ENCODE assay signal across 8 cellular contexts in genomic region chr13:43879323-43880181, GRCh38. TPM values are rescaled to one million over a fixed set of nuclear protein-coding genes. Genes with fewer than 3 reads are reported as not detected.
DNase-seq lines count a peak whose midpoint lies in the region; ATAC-seq and TF ChIP-seq lines count a peak whose summit lies in the region.

TSS of gene CCDC122 (minus strand) at chr13:43879740. CDS start at chr13:43869376, 10,364 bp downstream.
TSS of gene LACC1 (plus strand) at chr13:43879904. CDS start at chr13:43880986, 1,082 bp downstream.

- no peaks in the 10 kb centered on the region for H3K9me2 ChIP-seq in neural cell (ENCODE audit: insufficient read depth, low read length)

- H3K4me3 Mint-ChIP-seq in CD4-positive, alpha-beta T cell, result peak within 1 kb of the TSS; percentile 91

- peak within 1 kb of the TSS; percentile 79 for H3K27ac Mint-ChIP-seq in CD4-positive, alpha-beta T cell

- CTCF ChIA-PET in CD4-positive, alpha-beta T cell (lab: Charles Lee), result interaction anchor here (0.9 to 1.2 kb wide), 2 partner anchors 29 to 557 kb away, joined by 3 read pairs; no protein-coding TSS in a partner anchor

- peak within 1 kb of the TSS; percentile 75 for H2AFZ ChIP-seq in neural cell (ENCODE audit: low read depth, low read length)

- no peaks in the 10 kb centered on the region for H3K36me3 Mint-ChIP-seq in CD4-positive, alpha-beta T cell (ENCODE audit: low read depth)

- no peak within 1 kb of the TSS for H3K4me2 ChIP-seq in neural cell (ENCODE audit: low read length)

- no peaks in the 10 kb centered on the region for H3K9me3 ChIP-seq in CD4-positive, alpha-beta T cell (ENCODE audit: control insufficient read depth, low read length)
- H3K9me3 ChIP-seq in neural cell (ENCODE audit: low read length) (no peaks in the 10 kb centered on the region), stomach (no peaks in the 10 kb centered on the region)

- DNase-seq in CD4-positive, alpha-beta T cell, result peak; percentile 31 to 70 (median 52)
- DNase-seq in RKO (ENCODE audit: low spot score) (peak; percentile 73), fibroblast of the conjunctiva (ENCODE audit: low read depth) (peak; percentile 47), stomach (peak; percentile 87)
- DNase-seq in activated effector memory CD4-positive, alpha-beta T cell treated with anti-CD3 and anti-CD28 coated beads, Interleukin-2, amount 50 U/mL, for 16 hours, result peak; percentile 93

- no peaks in the 10 kb centered on the region for H3K27me3 ChIP-seq in CD4-positive, alpha-beta T cell (ENCODE audit: control insufficient read depth, insufficient read depth, low read length)
- peaks cover 36% of the 10 kb centered on the region for H3K27me3 ChIP-seq in neural cell (ENCODE audit: insufficient read depth, low read depth, low read length)
- no peaks in the 10 kb centered on the region for H3K27me3 ChIP-seq in stomach

- H3K27ac ChIP-seq in CD4-positive, alpha-beta T cell (ENCODE audit: low read depth, low read length), result peak within 1 kb of the TSS; percentile 46
- peak within 1 kb of the TSS; percentile 33 for H3K27ac ChIP-seq in neural cell (ENCODE audit: low read length)
- peak within 1 kb of the TSS; percentile 95 to 99 (median 95) for H3K27ac ChIP-seq in stomach

- POLR2A ChIA-PET in CD4-positive, alpha-beta T cell (lab: Charles Lee), result interaction anchor here (0.6 to 1.5 kb wide), 7 partner anchors 11 to 1039 kb away, joined by 3 to 8 read pairs (median 3); no protein-coding TSS in a partner anchor

- H3K4me3 ChIP-seq in neural cell (ENCODE audit: low read length) (peak within 1 kb of the TSS; percentile 78), stomach (peak within 1 kb of the TSS; percentile 54 to 90 (median 70))

- peaks cover 11% of the 10 kb centered on the region for H3K27me3 Mint-ChIP-seq in CD4-positive, alpha-beta T cell

- TF ChIP-seq RAD21 in neural cell (conservative IDR thresholded peaks at IDR 0.05), result no peak

- H3K36me3 ChIP-seq in neural cell (ENCODE audit: insufficient read depth, low read length) (no peaks in the 10 kb centered on the region), stomach (peaks cover 0 to 4% (median 2%) of the 10 kb centered on the region in 4 donors)

- WGBS in stomach, 5 donors, result 0 to 3% (median 1%) methylated on average over 48 to 94 of the region's 96 CpGs

- TF ChIP-seq POLR2A in GM19193 (IDR thresholded peaks at IDR 0.05; ENCODE audit: extremely low read depth, insufficient read depth, insufficient read length) (peak; percentile 81), stomach (IDR thresholded peaks at IDR 0.05) (peak in 1 of 4 donors; percentile 35)

- no peak for TF ChIP-seq CTCF in CD4-positive, alpha-beta T cell (IDR thresholded peaks at IDR 0.05)
- no peak for TF ChIP-seq CTCF in neural cell (IDR thresholded peaks at IDR 0.05; ENCODE audit: poor library complexity, severe bottlenecking)
- no peak for TF ChIP-seq CTCF in stomach (IDR thresholded peaks at IDR 0.05)

- peaks cover 12 to 43% (median 17%) of the 10 kb centered on the region in 4 donors for H3K4me1 ChIP-seq in stomach

- H3K9ac ChIP-seq in neural cell (ENCODE audit: low read length), result peak within 1 kb of the TSS; percentile 72

- H4K20me1 ChIP-seq in neural cell (ENCODE audit: insufficient read depth), result no peaks in the 10 kb centered on the region

- H3K9me3 Mint-ChIP-seq in CD4-positive, alpha-beta T cell, result no peaks in the 10 kb centered on the region

- H3F3A ChIP-seq in neural cell (ENCODE audit: insufficient read depth, low read length, poor library complexity, severe bottlenecking), result peaks cover 4% of the 10 kb centered on the region

- no peaks in the 10 kb centered on the region for H3K79me2 ChIP-seq in neural cell (replicated peaks; ENCODE audit: insufficient read depth, low read length)

- H3K4me1 Mint-ChIP-seq in CD4-positive, alpha-beta T cell (ENCODE audit: low read depth), result peaks cover 16% of the 10 kb centered on the region

- intact Hi-C loops in CD4-positive, alpha-beta T cell (cut with DNase I, micrococcal nuclease), result loop anchor here (10.0 kb wide), 3 partner anchors 805 to 1285 kb away; no protein-coding TSS in a partner anchor
- intact Hi-C loops in stomach (cut with DNase I; ENCODE audit: low total_unique reads), result no loop called here

- TF ChIP-seq EP300 in neural cell (conservative IDR thresholded peaks at IDR 0.05; ENCODE audit: poor library complexity, severe bottlenecking) (peak; percentile 14), stomach (IDR thresholded peaks at IDR 0.05) (no peak)

- peak; percentile 90 for ATAC-seq in CD4-positive, alpha-beta T cell (ENCODE audit: poor library complexity)
- peak; percentile 82 for ATAC-seq in HG03354 (IDR thresholded peaks at IDR 0.05; ENCODE audit: poor library complexity, severe bottlenecking, unreplicated experiment)

TF ChIP-seq in neural cell, 6 proteins besides CTCF, POLR2A, EP300 and RAD21:
- TF ChIP-seq REST (IDR thresholded peaks at IDR 0.05; ENCODE audit: borderline replicate concordance) (peak; percentile 49), TAF1 (IDR thresholded peaks at IDR 0.05; ENCODE audit: low read depth) (no peak), POLR2AphosphoS5 (IDR thresholded peaks at IDR 0.05) (peak; percentile 73), EZH2 (IDR thresholded peaks at IDR 0.05; ENCODE audit: borderline replicate concordance, insufficient read depth, low read length, poor library complexity, severe bottlenecking) (no peak), SMC3 (conservative IDR thresholded peaks at IDR 0.05; ENCODE audit: poor library complexity) (peak; percentile 13), MXI1 (conservative IDR thresholded peaks at IDR 0.05; ENCODE audit: poor library complexity, severe bottlenecking) (no peak)

RNA-seq across cellular contexts. Expression of gene CCDC122, which starts in this region (rescaled TPM):
- total RNA-seq in CD4-positive, alpha-beta T cell, result under 1 TPM; 0.52 to 0.64 TPM
- polyA plus RNA-seq in neural cell (0.14 and 0.79 TPM in 2 replicates), stomach (1 to 10 TPM; 2.7 to 4.9 (median 3.8) TPM)
- 3.4 and 4.4 TPM in 2 replicates for polyA minus RNA-seq in neural cell
- 10 to 100 TPM in 2 of 5 donors, 1 to 10 TPM in 1, not detected in 2; 1.9 to 44.6 (median 11.4) TPM for total RNA-seq in stomach

RNA-seq across cellular contexts. Expression of gene LACC1, which starts in this region (rescaled TPM):
- total RNA-seq in CD4-positive, alpha-beta T cell, result under 1 TPM; 0.93 to 0.95 TPM
- polyA plus RNA-seq in neural cell, result 2.2 and 2.5 TPM in 2 replicates
- 1.7 and 2.0 TPM in 2 replicates for polyA minus RNA-seq in neural cell
- total RNA-seq in stomach, result 10 to 100 TPM in 3 of 5 donors, 1 to 10 TPM in 1, under 1 TPM in 1; 0.89 to 35.6 (median 11.2) TPM
- polyA plus RNA-seq in stomach, result 1 to 10 TPM; 3.6 to 7.6 (median 6.6) TPM

Comparison
In these comparisons a context has a peak if more than half of its experiments do, and no peak if none do; other contexts are left out.
1. Peak in every context shown above with its lines: DNase-seq, ATAC-seq, H3K4me3 ChIP-seq and H3K27ac ChIP-seq.
2. Peak in DNase-seq, ATAC-seq and H3K27ac ChIP-seq in CD4-positive, alpha-beta T cell; RNA of the genes that start here not detected or under 1 TPM.
3. H3K27ac ChIP-seq: peak in every context shown above with its lines; median percentile 95 in stomach; 46 in CD4-positive, alpha-beta T cell; 33 in neural cell.